1 cellular context compared by ENCODE assay signal in the genomic region with DNA sequence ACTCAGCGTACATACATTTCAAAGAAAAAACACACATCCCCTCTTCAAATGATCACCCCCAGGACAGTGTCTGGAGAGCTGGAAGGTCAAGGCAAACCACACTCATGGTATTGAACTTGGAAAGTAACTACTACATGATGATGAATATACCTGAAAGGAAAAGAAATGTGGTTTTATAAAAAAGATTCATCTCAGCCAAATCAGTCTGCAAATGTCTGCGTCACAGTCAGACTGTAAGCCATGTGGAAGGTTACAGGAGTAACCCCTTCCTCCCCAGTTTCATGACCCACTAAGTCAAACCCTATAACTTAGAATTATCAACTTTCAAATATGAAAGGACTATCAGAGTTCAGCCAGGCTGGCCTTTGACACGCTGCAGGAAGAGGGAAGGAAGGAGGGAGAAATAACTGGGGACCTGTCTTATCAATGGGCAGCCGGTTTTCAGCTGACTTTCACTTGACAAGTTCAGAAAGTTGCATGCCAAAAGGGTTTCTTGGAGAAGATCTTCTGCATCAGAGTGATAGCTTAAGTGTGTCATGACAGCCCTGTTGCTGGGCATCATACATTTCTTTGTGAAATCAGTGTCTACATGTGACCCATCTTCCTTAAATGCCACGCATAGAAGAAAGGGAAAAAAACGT.
TF ChIP-seq lines count a peak whose summit lies in the region.

No MANE protein-coding gene starts in this region.

TF ChIP-seq in HepG2, 621 proteins besides CTCF, POLR2A, EP300 and RAD21:
- TF ChIP-seq NCOR1 (IDR thresholded peaks at IDR 0.05; ENCODE audit: borderline replicate concordance, low read length) (no peak), ZNF329 (CRISPR knock-in tag; IDR thresholded peaks at IDR 0.05; ENCODE audit: low read depth) (no peak), TBX3 (IDR thresholded peaks at IDR 0.05; ENCODE audit: borderline replicate concordance) (no peak), NFYB (CRISPR knock-in tag; IDR thresholded peaks at IDR 0.05) (no peak)
- TF ChIP-seq, protein P1, sequence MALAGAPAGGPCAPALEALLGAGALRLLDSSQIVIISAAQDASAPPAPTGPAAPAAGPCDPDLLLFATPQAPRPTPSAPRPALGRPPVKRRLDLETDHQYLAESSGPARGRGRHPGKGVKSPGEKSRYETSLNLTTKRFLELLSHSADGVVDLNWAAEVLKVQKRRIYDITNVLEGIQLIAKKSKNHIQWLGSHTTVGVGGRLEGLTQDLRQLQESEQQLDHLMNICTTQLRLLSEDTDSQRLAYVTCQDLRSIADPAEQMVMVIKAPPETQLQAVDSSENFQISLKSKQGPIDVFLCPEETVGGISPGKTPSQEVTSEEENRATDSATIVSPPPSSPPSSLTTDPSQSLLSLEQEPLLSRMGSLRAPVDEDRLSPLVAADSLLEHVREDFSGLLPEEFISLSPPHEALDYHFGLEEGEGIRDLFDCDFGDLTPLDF (CRISPR knock-in tag; IDR thresholded peaks at IDR 0.05) = no peak
- TF ChIP-seq, protein P2, sequence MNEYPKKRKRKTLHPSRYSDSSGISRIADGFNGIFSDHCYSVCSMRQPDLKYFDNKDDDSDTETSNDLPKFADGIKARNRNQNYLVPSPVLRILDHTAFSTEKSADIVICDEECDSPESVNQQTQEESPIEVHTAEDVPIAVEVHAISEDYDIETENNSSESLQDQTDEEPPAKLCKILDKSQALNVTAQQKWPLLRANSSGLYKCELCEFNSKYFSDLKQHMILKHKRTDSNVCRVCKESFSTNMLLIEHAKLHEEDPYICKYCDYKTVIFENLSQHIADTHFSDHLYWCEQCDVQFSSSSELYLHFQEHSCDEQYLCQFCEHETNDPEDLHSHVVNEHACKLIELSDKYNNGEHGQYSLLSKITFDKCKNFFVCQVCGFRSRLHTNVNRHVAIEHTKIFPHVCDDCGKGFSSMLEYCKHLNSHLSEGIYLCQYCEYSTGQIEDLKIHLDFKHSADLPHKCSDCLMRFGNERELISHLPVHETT (CRISPR knock-in tag; conservative IDR thresholded peaks at IDR 0.05) = no peak
- TF ChIP-seq, protein P3, sequence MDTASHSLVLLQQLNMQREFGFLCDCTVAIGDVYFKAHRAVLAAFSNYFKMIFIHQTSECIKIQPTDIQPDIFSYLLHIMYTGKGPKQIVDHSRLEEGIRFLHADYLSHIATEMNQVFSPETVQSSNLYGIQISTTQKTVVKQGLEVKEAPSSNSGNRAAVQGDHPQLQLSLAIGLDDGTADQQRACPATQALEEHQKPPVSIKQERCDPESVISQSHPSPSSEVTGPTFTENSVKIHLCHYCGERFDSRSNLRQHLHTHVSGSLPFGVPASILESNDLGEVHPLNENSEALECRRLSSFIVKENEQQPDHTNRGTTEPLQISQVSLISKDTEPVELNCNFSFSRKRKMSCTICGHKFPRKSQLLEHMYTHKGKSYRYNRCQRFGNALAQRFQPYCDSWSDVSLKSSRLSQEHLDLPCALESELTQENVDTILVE (CRISPR knock-in tag; IDR thresholded peaks at IDR 0.05) = no peak
- TF ChIP-seq, protein P4, sequence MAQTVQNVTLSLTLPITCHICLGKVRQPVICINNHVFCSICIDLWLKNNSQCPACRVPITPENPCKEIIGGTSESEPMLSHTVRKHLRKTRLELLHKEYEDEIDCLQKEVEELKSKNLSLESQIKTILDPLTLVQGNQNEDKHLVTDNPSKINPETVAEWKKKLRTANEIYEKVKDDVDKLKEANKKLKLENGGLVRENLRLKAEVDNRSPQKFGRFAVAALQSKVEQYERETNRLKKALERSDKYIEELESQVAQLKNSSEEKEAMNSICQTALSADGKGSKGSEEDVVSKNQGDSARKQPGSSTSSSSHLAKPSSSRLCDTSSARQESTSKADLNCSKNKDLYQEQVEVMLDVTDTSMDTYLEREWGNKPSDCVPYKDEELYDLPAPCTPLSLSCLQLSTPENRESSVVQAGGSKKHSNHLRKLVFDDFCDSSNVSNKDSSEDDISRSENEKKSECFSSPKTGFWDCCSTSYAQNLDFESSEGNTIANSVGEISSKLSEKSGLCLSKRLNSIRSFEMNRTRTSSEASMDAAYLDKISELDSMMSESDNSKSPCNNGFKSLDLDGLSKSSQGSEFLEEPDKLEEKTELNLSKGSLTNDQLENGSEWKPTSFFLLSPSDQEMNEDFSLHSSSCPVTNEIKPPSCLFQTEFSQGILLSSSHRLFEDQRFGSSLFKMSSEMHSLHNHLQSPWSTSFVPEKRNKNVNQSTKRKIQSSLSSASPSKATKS (CRISPR knock-in tag; IDR thresholded peaks at IDR 0.05) = no peak
- TF ChIP-seq, protein P5, sequence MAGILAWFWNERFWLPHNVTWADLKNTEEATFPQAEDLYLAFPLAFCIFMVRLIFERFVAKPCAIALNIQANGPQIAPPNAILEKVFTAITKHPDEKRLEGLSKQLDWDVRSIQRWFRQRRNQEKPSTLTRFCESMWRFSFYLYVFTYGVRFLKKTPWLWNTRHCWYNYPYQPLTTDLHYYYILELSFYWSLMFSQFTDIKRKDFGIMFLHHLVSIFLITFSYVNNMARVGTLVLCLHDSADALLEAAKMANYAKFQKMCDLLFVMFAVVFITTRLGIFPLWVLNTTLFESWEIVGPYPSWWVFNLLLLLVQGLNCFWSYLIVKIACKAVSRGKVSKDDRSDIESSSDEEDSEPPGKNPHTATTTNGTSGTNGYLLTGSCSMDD (CRISPR knock-in tag; IDR thresholded peaks at IDR 0.05) = no peak
- TF ChIP-seq, protein P6, sequence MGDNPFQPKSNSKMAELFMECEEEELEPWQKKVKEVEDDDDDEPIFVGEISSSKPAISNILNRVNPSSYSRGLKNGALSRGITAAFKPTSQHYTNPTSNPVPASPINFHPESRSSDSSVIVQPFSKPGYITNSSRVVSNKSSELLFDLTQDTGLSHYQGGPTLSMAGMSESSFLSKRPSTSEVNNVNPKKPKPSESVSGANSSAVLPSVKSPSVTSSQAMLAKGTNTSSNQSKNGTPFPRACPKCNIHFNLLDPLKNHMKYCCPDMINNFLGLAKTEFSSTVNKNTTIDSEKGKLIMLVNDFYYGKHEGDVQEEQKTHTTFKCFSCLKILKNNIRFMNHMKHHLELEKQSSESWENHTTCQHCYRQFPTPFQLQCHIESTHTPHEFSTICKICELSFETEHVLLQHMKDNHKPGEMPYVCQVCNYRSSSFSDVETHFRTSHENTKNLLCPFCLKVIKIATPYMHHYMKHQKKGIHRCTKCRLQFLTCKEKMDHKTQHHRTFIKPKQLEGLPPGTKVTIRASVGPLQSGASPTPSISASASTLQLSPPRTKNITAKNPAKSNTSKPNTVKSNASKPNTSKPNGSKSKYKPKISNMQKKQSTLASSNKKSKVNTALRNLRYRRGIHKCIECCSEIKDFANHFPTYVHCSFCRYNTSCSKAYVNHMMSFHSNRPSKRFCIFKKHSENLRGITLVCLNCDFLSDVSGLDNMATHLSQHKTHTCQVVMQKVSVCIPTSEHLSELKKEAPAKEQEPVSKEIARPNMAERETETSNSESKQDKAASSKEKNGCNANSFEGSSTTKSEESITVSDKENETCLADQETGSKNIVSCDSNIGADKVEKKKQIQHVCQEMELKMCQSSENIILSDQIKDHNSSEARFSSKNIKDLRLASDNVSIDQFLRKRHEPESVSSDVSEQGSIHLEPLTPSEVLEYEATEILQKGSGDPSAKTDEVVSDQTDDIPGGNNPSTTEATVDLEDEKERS (CRISPR knock-in tag; IDR thresholded peaks at IDR 0.05) = no peak
